Comparison of ENCODE assay signal across 2 cellular contexts in the genomic region with DNA sequence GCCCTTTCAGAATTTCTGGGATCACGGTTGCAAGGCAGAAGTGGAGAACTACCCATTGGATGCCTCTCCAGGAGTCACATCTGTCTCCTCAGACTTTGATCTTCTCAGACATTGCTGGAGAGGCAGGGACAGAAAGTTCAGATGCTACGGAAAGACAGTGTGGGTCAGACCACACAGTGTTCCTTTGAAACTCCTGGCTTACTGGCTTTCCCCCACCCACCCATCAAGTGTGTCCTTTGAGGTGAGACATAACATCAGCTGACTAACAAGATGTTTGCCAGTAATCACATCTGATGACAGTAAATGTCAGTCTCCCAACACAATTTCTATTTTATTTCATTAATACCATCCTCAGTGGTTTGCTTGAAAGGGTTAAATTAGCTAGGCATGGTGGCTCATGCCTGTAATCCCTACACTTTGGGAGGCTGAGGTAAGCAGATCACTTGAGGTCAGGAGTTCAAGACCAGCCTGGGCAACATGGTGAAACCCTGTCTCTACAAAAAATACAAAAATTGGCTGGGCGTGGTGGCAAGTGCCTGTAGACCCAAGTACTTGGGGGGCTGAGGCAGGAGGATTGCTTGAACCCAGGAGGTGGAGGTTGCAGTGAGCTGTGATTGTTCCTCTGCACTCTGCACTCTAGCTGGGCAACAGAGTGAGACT.
TF ChIP-seq lines count a peak whose summit lies in the region.

No MANE protein-coding gene starts in this region.

TF ChIP-seq in GM23338, 12 proteins besides CTCF, POLR2A, EP300 and RAD21 (continued from another document):
- TF ChIP-seq ETS1 (IDR thresholded peaks at IDR 0.05) (no peak), CREB1 (CRISPR knock-in tag; IDR thresholded peaks at IDR 0.05; ENCODE audit: low read depth) (no peak), REST (IDR thresholded peaks at IDR 0.05; ENCODE audit: unreplicated experiment) (no peak), ZNF462 (CRISPR knock-in tag; IDR thresholded peaks at IDR 0.05) (no peak)

TF ChIP-seq in GM12878, 131 proteins besides CTCF, POLR2A, EP300 and RAD21 (continued from another document):
- TF ChIP-seq RELB (IDR thresholded peaks at IDR 0.05; ENCODE audit: low read depth): peak; percentile 55; the same call in 1 of the 2 replicates
- TF ChIP-seq EZH2 (IDR thresholded peaks at IDR 0.05; ENCODE audit: borderline replicate concordance, control insufficient read depth, low read depth, low read length): no peak
- TF ChIP-seq MAX (IDR thresholded peaks at IDR 0.05; ENCODE audit: low read depth, low read length): no peak
- TF ChIP-seq NR2C1 (IDR thresholded peaks at IDR 0.05): no peak
- TF ChIP-seq IRF4 (IDR thresholded peaks at IDR 0.05; ENCODE audit: low read depth, low read length): no peak
- TF ChIP-seq RAD51 (IDR thresholded peaks at IDR 0.05): peak; percentile 19; the same call in 1 of the 2 replicates
- TF ChIP-seq MYB (IDR thresholded peaks at IDR 0.05; ENCODE audit: borderline replicate concordance, low read depth, low read length): no peak
- peak; percentile 70; the same call in 1 of the 2 replicates for TF ChIP-seq IKZF1 (conservative IDR thresholded peaks at IDR 0.05)
- no peak for TF ChIP-seq CREB1 (IDR thresholded peaks at IDR 0.05; ENCODE audit: low read depth)
- peak; percentile 39 to 79; a peak in 3 of 4 replicates for TF ChIP-seq IKZF2 (IDR thresholded peaks at IDR 0.05)
- TF ChIP-seq NR2F1 (conservative IDR thresholded peaks at IDR 0.05): 0 out of 2 replicates have a peak, but pooled peaks have one; percentile 33
- TF ChIP-seq BCL11A (IDR thresholded peaks at IDR 0.05; ENCODE audit: low read depth, low read length): no peak
- TF ChIP-seq MXI1 (IDR thresholded peaks at IDR 0.05; ENCODE audit: low read depth, low read length): no peak
- no peak for TF ChIP-seq HDAC2 (IDR thresholded peaks at IDR 0.05)
- no peak for TF ChIP-seq EGR1 (IDR thresholded peaks at IDR 0.05; ENCODE audit: borderline replicate concordance in 1 of 2, low read depth in 2 of 2, low read length in 2 of 2)
- no peak for TF ChIP-seq ZNF592 (IDR thresholded peaks at IDR 0.05)
- TF ChIP-seq STAT1 (conservative IDR thresholded peaks at IDR 0.05): no peak
- TF ChIP-seq BHLHE40 (IDR thresholded peaks at IDR 0.05; ENCODE audit: borderline replicate concordance in 1 of 2, low read depth in 2 of 2, low read length in 1 of 2): 0 out of 4 replicates have a peak, but pooled peaks of 1 of the 2 experiments have one; percentile 17
- no peak for TF ChIP-seq ZNF207 (IDR thresholded peaks at IDR 0.05; ENCODE audit: borderline replicate concordance)
